Comparison of ENCODE assay signal across 11 cellular contexts in genomic region chr17:38874505-38875419, GRCh38. TPM values are rescaled to one million over a fixed set of nuclear protein-coding genes. Genes with fewer than 3 reads are reported as not detected.
DNase-seq lines count a peak whose midpoint lies in the region; ATAC-seq, FAIRE-seq and TF ChIP-seq lines count a peak whose summit lies in the region.
"Had no signal": no experiment of that assay in that cellular context is flagged by ENCODE, and none has a peak within 500 bp of the region (broad histone marks: within the 10 kb centered on the region; RNA-seq: fewer than 3 reads in every experiment).

No MANE protein-coding gene starts in this region.

- H3K27me3 ChIP-seq in K562 (ENCODE audit: control insufficient read depth in 2 of 2, insufficient read depth in 2 of 2, low read length in 2 of 2) (no peaks in the 10 kb centered on the region), mesendoderm (ENCODE audit: insufficient read depth, low read length, poor library complexity) (no peaks in the 10 kb centered on the region), upper lobe of left lung (no peaks in the 10 kb centered on the region)

- peak overlapping the region in 1 of 2 experiments; percentile 78; a peak in 2 of 4 replicates for H3K9ac ChIP-seq in K562 (ENCODE audit: insufficient read depth in 1 of 2, low read depth in 2 of 2, low read length in 2 of 2)
- peak overlapping the region; percentile 24 for H3K9ac ChIP-seq in mesendoderm (ENCODE audit: low read length)

- H2BK15ac ChIP-seq in mesendoderm (replicated peaks; ENCODE audit: low read depth): no peak overlapping the region

- no peak overlapping the region; the same call in 1 of the 2 replicates for H3K4me2 ChIP-seq in K562 (ENCODE audit: insufficient read depth, low read length)
- no peak overlapping the region for H3K4me2 ChIP-seq in mesendoderm (ENCODE audit: low read length)

- no peak for DNase-seq in activated naive CD4-positive, alpha-beta T cell treated with anti-CD3 and anti-CD28 coated beads, Interleukin-2, amount 50 U/mL, for 72 hours (ENCODE audit: low spot score in 2 of 2)
- DNase-seq in activated naive CD4-positive, alpha-beta T cell treated with anti-CD3 and anti-CD28 coated beads, Interleukin-2, amount 50 U/mL, for 16 hours: no peak
- DNase-seq in K562 (ENCODE audit: extremely low read depth in 1 of 4, low spot score in 3 of 4) (no peak), mesendoderm (no peak), upper lobe of left lung (no peak), NCI-H2029 treated with DMSO at 0.1 percent for 48 hours (lab: John Stamatoyannopoulos, UW) (no peak)
- no peak for DNase-seq in stimulated activated CD4-positive, alpha-beta T cell treated with anti-CD3 and anti-CD28 coated beads, Interleukin-15, amount 100 ng/mL, for 24 hours
- DNase-seq: DMS53, KBM-7 had no signal

- no peak overlapping the region for H2AK5ac ChIP-seq in mesendoderm (ENCODE audit: low read length)

- TF ChIP-seq RAD21 in K562 (CRISPR knock-in tag; conservative IDR thresholded peaks at IDR 0.05 in 1 of 2, IDR thresholded peaks at IDR 0.05 in 1 of 2): no peak

- intact Hi-C loops in K562 (cut with micrococcal nuclease): loop anchor here (5.0 kb wide), 2 partner anchors 53 to 108 kb away; partner anchors contain the start of gene LASP1NB

- no peak for FAIRE-seq in K562 (lab: Jason Lieb, UNC)

- no peaks in the 10 kb centered on the region for H3K9me3 ChIP-seq in K562 (replicated peaks; ENCODE audit: control insufficient read depth, insufficient read depth, low read depth, low read length)
- H3K9me3 ChIP-seq in upper lobe of left lung: peaks cover 0 to 2% (median 0%) of the 10 kb centered on the region in 4 donors

- H3K79me1 ChIP-seq in mesendoderm (ENCODE audit: low read length): peaks cover 30% of the 10 kb centered on the region

- TF ChIP-seq CTCF in K562 (IDR thresholded peaks at IDR 0.05 in 2 of 3, conservative IDR thresholded peaks at IDR 0.05 in 1 of 3; ENCODE audit: insufficient read depth in 2 of 3, low read depth in 1 of 3, low read length in 3 of 3): no peak
- no peak for TF ChIP-seq CTCF in upper lobe of left lung (IDR thresholded peaks at IDR 0.05)

- no peak overlapping the region for H2BK120ac ChIP-seq in mesendoderm (ENCODE audit: low read depth, low read length)

- no peak overlapping the region for H3K4me3 ChIP-seq in K562
- H3K4me3 ChIP-seq in mesendoderm (ENCODE audit: low read length): no peak overlapping the region
- H3K4me3 ChIP-seq in upper lobe of left lung: peak overlapping the region in 1 of 4 donors; percentile 1

- H2AFZ ChIP-seq in K562 (ENCODE audit: low read depth, low read length): no peak overlapping the region

- no peak overlapping the region for H2BK5ac ChIP-seq in mesendoderm (ENCODE audit: low read length)

- H3K27ac ChIP-seq in K562 (ENCODE audit: extremely low read depth, low read depth, low read length) (no peak overlapping the region; the same call in 2 of the 3 replicates), mesendoderm (ENCODE audit: low read depth, low read length) (peak overlapping the region; percentile 49), upper lobe of left lung (peak overlapping the region; percentile 27 to 99 (median 63))
- H3K27ac ChIP-seq: epithelial cell of prostate had no signal

- BruUV-seq in K562 (replicated peaks; lab: Mats Ljungman, UMichigan): no TSS peak

- TF ChIP-seq EP300 in K562 (IDR thresholded peaks at IDR 0.05; ENCODE audit: low read length): no peak
- no peak for TF ChIP-seq EP300 in upper lobe of left lung (IDR thresholded peaks at IDR 0.05)

- H3K23ac ChIP-seq in mesendoderm (ENCODE audit: low read length): no peak overlapping the region

- H3K9me3 Mint-ChIP-seq in activated naive CD4-positive, alpha-beta T cell treated with anti-CD3 and anti-CD28 coated beads, Interleukin-2, amount 50 U/mL, for 72 hours: no peaks in the 10 kb centered on the region

- no peak overlapping the region for H3K4ac ChIP-seq in mesendoderm (ENCODE audit: low read depth, low read length)

- no peak overlapping the region for H4K8ac ChIP-seq in mesendoderm (ENCODE audit: low read depth, low read length)

- ATAC-seq in activated naive CD4-positive, alpha-beta T cell treated with anti-CD3 and anti-CD28 coated beads, Interleukin-2, amount 50 U/mL, for 72 hours: no peak
- no peak for ATAC-seq in K562
- no peak for ATAC-seq in upper lobe of left lung (ENCODE audit: low FRiP score in 2 of 2)
- ATAC-seq in HG03039 (IDR thresholded peaks at IDR 0.05; ENCODE audit: unreplicated experiment): no peak

- H3K36me3 Mint-ChIP-seq in activated naive CD4-positive, alpha-beta T cell treated with anti-CD3 and anti-CD28 coated beads, Interleukin-2, amount 50 U/mL, for 72 hours: peaks cover 14 to 18% of the 10 kb centered on the region in 2 donors

- H3K36me3 ChIP-seq in K562 (ENCODE audit: control insufficient read depth, insufficient read depth, low read length) (peaks cover 60% of the 10 kb centered on the region), mesendoderm (ENCODE audit: control insufficient read depth, insufficient read depth, low read length) (no peaks in the 10 kb centered on the region), upper lobe of left lung (peaks cover 0 to 25% (median 7%) of the 10 kb centered on the region in 4 donors)

- H3K27ac Mint-ChIP-seq in activated naive CD4-positive, alpha-beta T cell treated with anti-CD3 and anti-CD28 coated beads, Interleukin-2, amount 50 U/mL, for 72 hours: peak overlapping the region; percentile 65 to 72

- in situ Hi-C loops in K562 (cut with MboI): no loop called here

- H3K79me2 ChIP-seq in K562 (ENCODE audit: control insufficient read depth, insufficient read depth, low read length) (peaks cover 79% of the 10 kb centered on the region), mesendoderm (ENCODE audit: control insufficient read depth, insufficient read depth, low read length) (peaks cover 72% of the 10 kb centered on the region)

- peaks cover 17% of the 10 kb centered on the region for H3K9me1 ChIP-seq in K562 (ENCODE audit: control insufficient read depth, insufficient read depth, low read length)

- CTCF ChIA-PET in K562 (lab: Yijun Ruan, JAX; ENCODE audit: low intra/inter-chr PET ratio): no interaction called here

- H4K20me1 ChIP-seq in K562 (replicated peaks; ENCODE audit: control insufficient read depth, insufficient read depth, low read length): peaks cover 55% of the 10 kb centered on the region

- no peak for TF ChIP-seq POLR2A in K562 (conservative IDR thresholded peaks at IDR 0.05)
- no peak for TF ChIP-seq POLR2A in upper lobe of left lung (IDR thresholded peaks at IDR 0.05)

- peak overlapping the region; percentile 80 for H3K56ac ChIP-seq in mesendoderm (ENCODE audit: low read length)

- POLR2A ChIA-PET in K562 (lab: Yijun Ruan, JAX): interaction anchor here (0.6 to 1.6 kb wide), 3 partner anchors 10 to 105 kb away, joined by 3 read pairs; no protein-coding TSS in a partner anchor

- H4K5ac ChIP-seq in mesendoderm (ENCODE audit: low read length): no peak overlapping the region

- peak overlapping the region; percentile 5 for H3K18ac ChIP-seq in mesendoderm (ENCODE audit: low read length)

- H3K4me1 ChIP-seq in K562 (replicated peaks in 1 of 2; ENCODE audit: control insufficient read depth in 2 of 2, insufficient read depth in 2 of 2, low read length in 2 of 2) (peaks cover 17 to 40% of the 10 kb centered on the region in 2 experiments), mesendoderm (ENCODE audit: control insufficient read depth, low read depth, low read length) (peaks cover 27% of the 10 kb centered on the region), upper lobe of left lung (peaks cover 73 to 84% (median 77%) of the 10 kb centered on the region in 4 donors)

- WGBS in K562 (ENCODE audit: insufficient coverage, low coverage, missing lambda C conversion rate): 72% methylated on average over 7 of the region's 11 CpGs
- WGBS in mesendoderm (ENCODE audit: extremely low coverage, insufficient coverage, low lambda C conversion rate): no CpG with 5 or more reads among the region's 11 CpGs
- 45 to 65% methylated on average over 6 to 10 of the region's 11 CpGs for WGBS in upper lobe of left lung, 2 donors

RNA-seq across cellular contexts. Expression of gene LASP1, which starts 4.9 kb away (rescaled TPM):
- total RNA-seq in activated naive CD4-positive, alpha-beta T cell treated with anti-CD3 and anti-CD28 coated beads, Interleukin-2, amount 50 U/mL, for 72 hours: 100 to 1,000 TPM; 141 to 185 TPM
- 56.3 and 141 TPM in 2 replicates for total RNA-seq in K562 (2011; cell fraction: chromatin; rRNA removed; ENCODE audit: low replicate concordance)
- total RNA-seq in K562 (2011; cell fraction: nucleolus; rRNA removed): 52.5 and 72.2 TPM in 2 replicates
- total RNA-seq in K562 (2011; cell fraction: nucleoplasm; rRNA removed): 56.8 and 72.4 TPM in 2 replicates
- total RNA-seq in K562 (2014; rRNA removed) (48.5 and 49.0 TPM in 2 replicates), K562 (2014; rRNA removed; fragmentation: Illumina TruSeq; extraction: Trizol) (35.1 and 38.8 TPM in 2 replicates), K562 (2015; rRNA removed; fragmentation: Illumina TruSeq; extraction: Trizol) (55.3 and 58.7 TPM in 2 replicates), K562 (2021) (112 and 125 TPM in 2 replicates), upper lobe of left lung (100 to 1,000 TPM in 5 of 6 donors, 10 to 100 TPM in 1; 97.9 to 168 (median 149) TPM)
- polyA plus RNA-seq in K562 (2011; rRNA removed) (45.9 and 62.1 TPM in 2 replicates), K562 (2014; fragmentation: Illumina TruSeq; extraction: Trizol) (95.7 and 104 TPM in 2 replicates), K562 (2014; fragmentation: Nextera tagmentation; extraction: Ambion mirVana) (10 to 100 TPM; 23.0 to 23.6 TPM), K562 (2014; rRNA removed) (69.1 and 78.2 TPM in 2 replicates)
- 58.9 and 166 TPM in 2 replicates for polyA plus RNA-seq in K562 (2011; cell fraction: cytosol; rRNA removed)
- 25.9 and 52.6 TPM in 2 replicates for polyA plus RNA-seq in K562 (2011; cell fraction: nucleus; rRNA removed)
- 110 and 126 TPM in 2 replicates for polyA plus RNA-seq in K562 (2012)
- 48.3 and 89.0 TPM in 2 replicates for polyA minus RNA-seq in K562 (2011; rRNA and poly(A)+ RNA removed)
- 56.3 and 79.0 TPM in 2 replicates for polyA minus RNA-seq in K562 (2011; cell fraction: cytosol; rRNA and poly(A)+ RNA removed)
- 20.1 and 22.1 TPM in 2 replicates for polyA minus RNA-seq in K562 (2011; cell fraction: nucleus; rRNA and poly(A)+ RNA removed)
- polyA plus RNA-seq in mesendoderm (2013, experiment 1 of 2): 160 TPM
- 164 TPM for polyA plus RNA-seq in mesendoderm (2013, experiment 2 of 2)

RNA-seq across cellular contexts. Expression of gene RPL23, which starts 21.2 kb away (rescaled TPM):
- total RNA-seq in activated naive CD4-positive, alpha-beta T cell treated with anti-CD3 and anti-CD28 coated beads, Interleukin-2, amount 50 U/mL, for 72 hours: 1,000 to 10,000 TPM; 1,602 to 2,658 TPM
- total RNA-seq in K562 (2011; cell fraction: chromatin; rRNA removed; ENCODE audit: low replicate concordance): 370 and 391 TPM in 2 replicates
- 317 and 380 TPM in 2 replicates for total RNA-seq in K562 (2011; cell fraction: nucleolus; rRNA removed)
- 567 and 894 TPM in 2 replicates for total RNA-seq in K562 (2011; cell fraction: nucleoplasm; rRNA removed)
- total RNA-seq in K562 (2014; rRNA removed) (2,281 and 2,332 TPM in 2 replicates), K562 (2014; rRNA removed; fragmentation: Illumina TruSeq; extraction: Trizol) (3,218 and 3,389 TPM in 2 replicates), K562 (2015; rRNA removed; fragmentation: Illumina TruSeq; extraction: Trizol) (2,524 and 2,706 TPM in 2 replicates), K562 (2021) (1,745 and 1,985 TPM in 2 replicates), upper lobe of left lung (1,000 to 10,000 TPM in 4 of 6 donors, 100 to 1,000 TPM in 2; 542 to 1,288 (median 1,062) TPM)
- polyA plus RNA-seq in K562 (2011; rRNA removed) (1,779 and 3,096 TPM in 2 replicates), K562 (2014; fragmentation: Illumina TruSeq; extraction: Trizol) (3,156 and 3,487 TPM in 2 replicates), K562 (2014; fragmentation: Nextera tagmentation; extraction: Ambion mirVana) (1,000 to 10,000 TPM; 2,598 to 3,667 TPM), K562 (2014; rRNA removed) (3,128 and 3,158 TPM in 2 replicates)
- polyA plus RNA-seq in K562 (2011; cell fraction: cytosol; rRNA removed): 1,009 and 1,561 TPM in 2 replicates
- polyA plus RNA-seq in K562 (2011; cell fraction: nucleus; rRNA removed): 519 and 810 TPM in 2 replicates
- polyA plus RNA-seq in K562 (2012): 2,980 and 3,135 TPM in 2 replicates
- 1,069 and 1,345 TPM in 2 replicates for polyA minus RNA-seq in K562 (2011; rRNA and poly(A)+ RNA removed)
- 644 and 904 TPM in 2 replicates for polyA minus RNA-seq in K562 (2011; cell fraction: cytosol; rRNA and poly(A)+ RNA removed)
- 127 and 195 TPM in 2 replicates for polyA minus RNA-seq in K562 (2011; cell fraction: nucleus; rRNA and poly(A)+ RNA removed)
- 4,252 TPM for polyA plus RNA-seq in mesendoderm (2013, experiment 1 of 2)
- polyA plus RNA-seq in mesendoderm (2013, experiment 2 of 2): 4,329 TPM

RNA-seq across cellular contexts. Expression of gene CWC25, which starts 49.6 kb away (rescaled TPM):
- 10 to 100 TPM; 19.2 to 41.9 TPM for total RNA-seq in activated naive CD4-positive, alpha-beta T cell treated with anti-CD3 and anti-CD28 coated beads, Interleukin-2, amount 50 U/mL, for 72 hours
- total RNA-seq in K562 (2011; cell fraction: chromatin; rRNA removed; ENCODE audit: low replicate concordance): 54.3 and 57.6 TPM in 2 replicates
- 25.0 and 27.9 TPM in 2 replicates for total RNA-seq in K562 (2011; cell fraction: nucleolus; rRNA removed)
- total RNA-seq in K562 (2011; cell fraction: nucleoplasm; rRNA removed): 31.0 and 32.9 TPM in 2 replicates
- total RNA-seq in K562 (2014; rRNA removed) (16.8 and 18.6 TPM in 2 replicates), K562 (2014; rRNA removed; fragmentation: Illumina TruSeq; extraction: Trizol) (19.0 and 19.2 TPM in 2 replicates), K562 (2015; rRNA removed; fragmentation: Illumina TruSeq; extraction: Trizol) (21.0 and 24.1 TPM in 2 replicates), K562 (2021) (16.5 and 17.4 TPM in 2 replicates), upper lobe of left lung (100 to 1,000 TPM in 1 of 6 donors, 10 to 100 TPM in 5; 21.3 to 118 (median 29.5) TPM)
- polyA plus RNA-seq in K562 (2011; rRNA removed) (14.1 and 23.0 TPM in 2 replicates), K562 (2014; fragmentation: Illumina TruSeq; extraction: Trizol) (22.9 and 27.4 TPM in 2 replicates), K562 (2014; fragmentation: Nextera tagmentation; extraction: Ambion mirVana) (10 to 100 TPM; 24.4 to 26.3 TPM), K562 (2014; rRNA removed) (20.7 and 21.9 TPM in 2 replicates)
- polyA plus RNA-seq in K562 (2011; cell fraction: cytosol; rRNA removed): 10.1 and 11.8 TPM in 2 replicates
- polyA plus RNA-seq in K562 (2011; cell fraction: nucleus; rRNA removed): 48.3 and 72.5 TPM in 2 replicates
- polyA plus RNA-seq in K562 (2012): 16.7 and 17.1 TPM in 2 replicates
- 9.2 and 16.7 TPM in 2 replicates for polyA minus RNA-seq in K562 (2011; rRNA and poly(A)+ RNA removed)
- polyA minus RNA-seq in K562 (2011; cell fraction: cytosol; rRNA and poly(A)+ RNA removed): 5.5 and 6.7 TPM in 2 replicates
- 11.3 and 12.7 TPM in 2 replicates for polyA minus RNA-seq in K562 (2011; cell fraction: nucleus; rRNA and poly(A)+ RNA removed)
- polyA plus RNA-seq in mesendoderm (2013, experiment 1 of 2): 13.8 TPM
- polyA plus RNA-seq in mesendoderm (2013, experiment 2 of 2): 14.3 TPM
